Comparison of ENCODE assay signal across 1 cellular context in the genomic region with DNA sequence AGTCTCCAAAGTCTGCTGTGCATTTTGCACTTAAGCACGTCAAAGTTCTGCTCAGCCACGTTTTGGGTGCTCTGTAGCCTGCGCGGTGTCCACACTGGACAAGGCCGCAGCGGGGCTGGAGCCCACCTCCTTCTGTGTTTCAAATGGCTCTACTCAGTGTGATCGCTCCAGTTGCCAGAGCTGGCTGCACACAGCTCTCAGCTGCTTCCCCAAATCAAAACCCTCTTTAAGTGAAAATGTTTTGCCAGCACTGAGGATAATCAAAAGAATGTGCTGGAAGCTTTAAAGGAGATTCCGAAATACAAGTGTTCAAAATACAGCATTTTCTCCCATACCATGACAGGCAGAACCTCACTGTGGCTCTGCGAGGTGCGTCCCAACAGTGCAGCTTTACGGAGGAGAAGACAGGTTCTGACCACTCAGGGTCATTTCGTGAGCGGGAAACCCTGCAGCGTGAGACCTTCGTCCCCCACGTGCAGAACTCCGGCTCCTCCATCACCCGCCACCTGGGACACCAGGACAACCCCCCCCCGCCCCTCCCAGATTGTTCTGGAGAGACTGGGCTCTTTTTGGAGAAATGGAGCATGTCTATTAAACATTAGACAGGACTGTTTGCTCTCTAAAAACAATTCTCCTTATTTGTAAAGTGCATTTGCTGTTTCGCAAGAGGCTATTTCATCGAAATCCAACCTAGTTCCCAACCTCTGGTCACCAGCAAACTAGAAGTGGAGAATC.
TF ChIP-seq lines count a peak whose summit lies in the region.

No MANE protein-coding gene starts in this region.

TF ChIP-seq in SK-N-SH treated with all-trans-retinoic acid at 6 μM for 48 hours, 23 proteins besides CTCF, POLR2A, EP300 and RAD21 (continued from another document):
- TF ChIP-seq, protein P1, sequence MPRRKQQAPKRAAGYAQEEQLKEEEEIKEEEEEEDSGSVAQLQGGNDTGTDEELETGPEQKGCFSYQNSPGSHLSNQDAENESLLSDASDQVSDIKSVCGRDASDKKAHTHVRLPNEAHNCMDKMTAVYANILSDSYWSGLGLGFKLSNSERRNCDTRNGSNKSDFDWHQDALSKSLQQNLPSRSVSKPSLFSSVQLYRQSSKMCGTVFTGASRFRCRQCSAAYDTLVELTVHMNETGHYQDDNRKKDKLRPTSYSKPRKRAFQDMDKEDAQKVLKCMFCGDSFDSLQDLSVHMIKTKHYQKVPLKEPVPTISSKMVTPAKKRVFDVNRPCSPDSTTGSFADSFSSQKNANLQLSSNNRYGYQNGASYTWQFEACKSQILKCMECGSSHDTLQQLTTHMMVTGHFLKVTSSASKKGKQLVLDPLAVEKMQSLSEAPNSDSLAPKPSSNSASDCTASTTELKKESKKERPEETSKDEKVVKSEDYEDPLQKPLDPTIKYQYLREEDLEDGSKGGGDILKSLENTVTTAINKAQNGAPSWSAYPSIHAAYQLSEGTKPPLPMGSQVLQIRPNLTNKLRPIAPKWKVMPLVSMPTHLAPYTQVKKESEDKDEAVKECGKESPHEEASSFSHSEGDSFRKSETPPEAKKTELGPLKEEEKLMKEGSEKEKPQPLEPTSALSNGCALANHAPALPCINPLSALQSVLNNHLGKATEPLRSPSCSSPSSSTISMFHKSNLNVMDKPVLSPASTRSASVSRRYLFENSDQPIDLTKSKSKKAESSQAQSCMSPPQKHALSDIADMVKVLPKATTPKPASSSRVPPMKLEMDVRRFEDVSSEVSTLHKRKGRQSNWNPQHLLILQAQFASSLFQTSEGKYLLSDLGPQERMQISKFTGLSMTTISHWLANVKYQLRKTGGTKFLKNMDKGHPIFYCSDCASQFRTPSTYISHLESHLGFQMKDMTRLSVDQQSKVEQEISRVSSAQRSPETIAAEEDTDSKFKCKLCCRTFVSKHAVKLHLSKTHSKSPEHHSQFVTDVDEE (CRISPR knock-in tag; IDR thresholded peaks at IDR 0.05), result no peak
- TF ChIP-seq ISL1 (CRISPR knock-in tag; IDR thresholded peaks at IDR 0.05) (no peak), ZNF70 (CRISPR knock-in tag; IDR thresholded peaks at IDR 0.05) (no peak)
